Comparison of ENCODE assay signal across 14 cellular contexts in the genomic region with DNA sequence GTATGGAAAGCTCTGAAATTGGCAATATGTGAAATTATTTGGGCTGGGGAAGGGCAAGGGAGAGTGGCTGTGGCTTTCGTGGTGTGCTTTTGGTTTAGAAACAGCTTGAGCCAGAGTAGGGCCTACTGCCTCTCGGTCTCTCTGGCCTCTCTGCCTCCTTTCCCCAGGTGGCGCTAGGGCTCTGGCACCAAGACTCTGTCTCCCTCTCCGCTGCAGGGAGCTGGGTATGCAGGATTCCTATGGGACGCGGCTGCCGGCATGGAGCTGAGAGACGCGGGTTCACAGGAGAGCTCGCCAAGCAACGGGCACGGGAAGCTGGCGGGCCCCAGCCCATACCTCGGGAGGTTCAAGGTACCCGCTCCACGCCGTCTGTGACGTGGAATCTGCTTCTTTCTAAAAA.
DNase-seq lines count a peak whose midpoint lies in the region; ATAC-seq and TF ChIP-seq lines count a peak whose summit lies in the region.
"Had no signal": no experiment of that assay in that cellular context is flagged by ENCODE, and none has a peak within 500 bp of the region (broad histone marks: within the 10 kb centered on the region; RNA-seq: fewer than 3 reads in every experiment).

No MANE protein-coding gene starts in this region.

- no peak overlapping the region for H2AK5ac ChIP-seq in H9 (ENCODE audit: insufficient read length, low read length)

- H3T11ph ChIP-seq in H9 (ENCODE audit: low read length) = no peak overlapping the region

- H3K36me3 ChIP-seq in BLaER1 = no peaks in the 10 kb centered on the region
- no peaks in the 10 kb centered on the region for H3K36me3 ChIP-seq in CD8-positive, alpha-beta T cell (ENCODE audit: insufficient read depth, low read length)

- H3K27me3 ChIP-seq in BLaER1 (no peaks in the 10 kb centered on the region), H9 (ENCODE audit: insufficient read depth, low read length) (no peaks in the 10 kb centered on the region)
- H3K27me3 ChIP-seq in CD8-positive, alpha-beta T cell (ENCODE audit: insufficient read depth, low read length) = no peaks in the 10 kb centered on the region

- H2BK120ac ChIP-seq in H9 (ENCODE audit: low read depth, low read length, poor library complexity, severe bottlenecking) = no peak overlapping the region

- ATAC-seq in CD8-positive, alpha-beta T cell = no peak
- no peak for ATAC-seq in GM19397 (IDR thresholded peaks at IDR 0.05; ENCODE audit: unreplicated experiment)

- no peak overlapping the region for H2BK15ac ChIP-seq in H9 (ENCODE audit: low read depth, low read length)

- no peaks in the 10 kb centered on the region for H3K79me1 ChIP-seq in H9 (ENCODE audit: insufficient read depth, low read depth, low read length, poor library complexity, severe bottlenecking)

- peak; percentile 38; the same call in 1 of the 3 replicates for TF ChIP-seq CTCF in H9 (conservative IDR thresholded peaks at IDR 0.05)
- TF ChIP-seq CTCF in CD8-positive, alpha-beta T cell (IDR thresholded peaks at IDR 0.05) = no peak

- H3K9ac ChIP-seq in BLaER1 = peak overlapping the region; percentile 50
- H3K9ac ChIP-seq in H9 (ENCODE audit: extremely low read depth, insufficient read length, low read length) = no peak overlapping the region
- H3K9ac ChIP-seq: GM23248 had no signal

- no peak overlapping the region for H4K91ac ChIP-seq in H9 (ENCODE audit: insufficient read length, low read depth, low read length)

- no peak overlapping the region for H3K4me3 ChIP-seq in BLaER1
- H3K4me3 ChIP-seq in CD8-positive, alpha-beta T cell (ENCODE audit: low read depth, low read length) = no peak overlapping the region
- H3K4me3 ChIP-seq: GM23248 had no signal

- intact Hi-C loops in CD8-positive, alpha-beta T cell (cut with DNase I, micrococcal nuclease) = no loop called here

- no CpG with 5 or more reads among the region's 18 CpGs for WGBS in H9 (ENCODE audit: extremely low coverage, insufficient read length, low lambda C conversion rate)

- no peak overlapping the region for H4K5ac ChIP-seq in H9 (ENCODE audit: insufficient read length, low read depth, low read length)

- H3K9me3 Mint-ChIP-seq in H9 = no peaks in the 10 kb centered on the region; a peak in 1 of 5 replicates
- H3K9me3 Mint-ChIP-seq in CD8-positive, alpha-beta T cell = no peaks in the 10 kb centered on the region
- H3K9me3 Mint-ChIP-seq: activated CD4-positive, alpha-beta T cell treated with anti-CD3 and anti-CD28 coated beads, Interleukin-2, amount 10 ng/mL, durations not matched to agents 24 days and 14 days; activated T-cell treated with anti-CD3 and anti-CD28 coated beads, Interleukin-2, amount 50 U/mL, for 72 hours had no signal

- H3K79me2 ChIP-seq in H9 (ENCODE audit: insufficient read depth, low read length) = no peaks in the 10 kb centered on the region

- H3K56ac ChIP-seq in H9 (ENCODE audit: insufficient read length, low read depth, low read length) = no peak overlapping the region

- H2AFZ ChIP-seq in H9 (ENCODE audit: low read length) = no peak overlapping the region
- H2AFZ ChIP-seq: GM23248 had no signal

- no peak overlapping the region for H2BK5ac ChIP-seq in H9 (ENCODE audit: insufficient read length, low read length)

- H3K27me3 Mint-ChIP-seq in H9 (ENCODE audit: low read depth) = peaks cover 4% of the 10 kb centered on the region
- H3K27me3 Mint-ChIP-seq in CD8-positive, alpha-beta T cell (ENCODE audit: low read depth) = no peaks in the 10 kb centered on the region

- no peak overlapping the region for H3K23ac ChIP-seq in H9 (ENCODE audit: insufficient read length, low read depth, low read length)

- peaks cover 76% of the 10 kb centered on the region for H3K4me1 ChIP-seq in BLaER1
- H3K4me1 ChIP-seq in H9 (ENCODE audit: insufficient read depth, low read length) = peaks cover 14% of the 10 kb centered on the region
- peaks cover 57% of the 10 kb centered on the region for H3K4me1 ChIP-seq in CD8-positive, alpha-beta T cell (ENCODE audit: insufficient read depth, low read length)

- no peak overlapping the region for H2BK12ac ChIP-seq in H9 (ENCODE audit: insufficient read length, low read depth, low read length)

- H3K27ac ChIP-seq in BLaER1 (peak overlapping the region; percentile 83), H9 (ENCODE audit: insufficient read length, low read depth, low read length) (no peak overlapping the region)
- H3K27ac ChIP-seq in CD8-positive, alpha-beta T cell (ENCODE audit: low read depth, low read length) = no peak overlapping the region
- H3K27ac ChIP-seq: GM23248 had no signal

- no peaks in the 10 kb centered on the region for H3K23me2 ChIP-seq in H9 (ENCODE audit: insufficient read length, low read depth, low read length, poor library complexity, severe bottlenecking)

- no peak overlapping the region for H4K8ac ChIP-seq in H9 (replicated peaks; ENCODE audit: insufficient read length, low read depth, low read length)

- CTCF ChIA-PET in CD8-positive, alpha-beta T cell (lab: Charles Lee) = interaction anchor here (12.9 kb wide), 1 partner anchor 299 kb away, joined by 206 read pairs; no protein-coding TSS in a partner anchor

- peak overlapping the region in 2 of 3 experiments; percentile 31 to 77; a peak in 2 of 7 replicates for H3K27ac Mint-ChIP-seq in H9
- H3K27ac Mint-ChIP-seq in CD8-positive, alpha-beta T cell = no peak overlapping the region
- H3K27ac Mint-ChIP-seq: activated CD4-positive, alpha-beta T cell treated with anti-CD3 and anti-CD28 coated beads, Interleukin-2, amount 10 ng/mL, durations not matched to agents 24 days and 14 days; activated T-cell treated with anti-CD3 and anti-CD28 coated beads, Interleukin-2, amount 50 U/mL, for 72 hours had no signal

- POLR2A ChIA-PET in CD8-positive, alpha-beta T cell (lab: Charles Lee) = no interaction called here

- no peak overlapping the region for H3K14ac ChIP-seq in H9 (ENCODE audit: insufficient read depth, low read length)

- H3K18ac ChIP-seq in H9 (ENCODE audit: insufficient read length, low read depth, low read length) = no peak overlapping the region

- no peak overlapping the region for H3K4ac ChIP-seq in H9 (ENCODE audit: low read depth, low read length)

- no peaks in the 10 kb centered on the region for H4K20me1 ChIP-seq in BLaER1
- H4K20me1 ChIP-seq in H9 (ENCODE audit: control insufficient read depth, insufficient read depth, insufficient read length) = no peaks in the 10 kb centered on the region

- peaks cover 5 to 16% (median 15%) of the 10 kb centered on the region in 3 experiments for H3K36me3 Mint-ChIP-seq in H9 (ENCODE audit: insufficient read depth in 1 of 3, low read depth in 3 of 3)
- no peaks in the 10 kb centered on the region for H3K36me3 Mint-ChIP-seq in CD8-positive, alpha-beta T cell

- no peak overlapping the region for H3K4me3 Mint-ChIP-seq in H9
- no peak overlapping the region for H3K4me3 Mint-ChIP-seq in CD8-positive, alpha-beta T cell
- H3K4me3 Mint-ChIP-seq: activated CD4-positive, alpha-beta T cell treated with anti-CD3 and anti-CD28 coated beads, Interleukin-2, amount 10 ng/mL, durations not matched to agents 24 days and 14 days; activated T-cell treated with anti-CD3 and anti-CD28 coated beads, Interleukin-2, amount 50 U/mL, for 72 hours had no signal

- H2BK20ac ChIP-seq in H9 (ENCODE audit: low read depth, low read length, poor library complexity, severe bottlenecking) = no peak overlapping the region

- DNase-seq in H9 = peak; percentile 78
- peak; percentile 59 for DNase-seq in SKM-1 treated with dmso at 0.1 percent for 144 hours (lab: John Stamatoyannopoulos, UW; ENCODE audit: unreplicated experiment)
- peak; percentile 77 for DNase-seq in islet precursor cell
- DNase-seq in activated T-cell treated with anti-CD3 and anti-CD28 coated beads, Interleukin-2, amount 50 U/mL, for 48 hours = no peak
- no peak for DNase-seq in CD8-positive, alpha-beta T cell
- no peak for DNase-seq in NCI-H748 (lab: John Stamatoyannopoulos, UW; ENCODE audit: unreplicated experiment)
- DNase-seq: activated CD4-positive, alpha-beta T cell treated with anti-CD3 and anti-CD28 coated beads, Interleukin-2, amount 10 ng/mL, durations not matched to agents 24 days and 14 days; DMS53; GM23248; stimulated activated CD4-positive, alpha-beta T cell treated with anti-CD3 and anti-CD28 coated beads, Interleukin-12 subunit alpha, Interleukin-12 subunit beta, amount 100 ng/mL, for 4 hours; T-helper 1 cell had no signal

- peak overlapping the region; percentile 90 for H3K4me2 ChIP-seq in BLaER1
- no peak overlapping the region for H3K4me2 ChIP-seq in H9 (ENCODE audit: insufficient read depth, insufficient read length, low read length)

- peaks cover 64 to 65% of the 10 kb centered on the region in 2 experiments for H3K4me1 Mint-ChIP-seq in H9
- peaks cover 58% of the 10 kb centered on the region for H3K4me1 Mint-ChIP-seq in CD8-positive, alpha-beta T cell (ENCODE audit: low read depth)

- no peaks in the 10 kb centered on the region for H3K9me3 ChIP-seq in BLaER1
- H3K9me3 ChIP-seq in H9 (ENCODE audit: control insufficient read depth, low read depth, low read length) = no peaks in the 10 kb centered on the region
- H3K9me3 ChIP-seq in CD8-positive, alpha-beta T cell (ENCODE audit: low read length) = no peaks in the 10 kb centered on the region

Comparison
In these comparisons a context has a peak if more than half of its experiments do, and no peak if none do; other contexts are left out.
1. DNase-seq: peak in H9 (single experiment), SKM-1 treated with dmso at 0.1 percent for 144 hours (single experiment) and islet precursor cell (single experiment); none in activated T-cell treated with anti-CD3 and anti-CD28 coated beads, Interleukin-2, amount 50 U/mL, for 48 hours (0 of 2), CD8-positive, alpha-beta T cell (0 of 7) and NCI-H748 (single experiment).